In the genomic region with DNA sequence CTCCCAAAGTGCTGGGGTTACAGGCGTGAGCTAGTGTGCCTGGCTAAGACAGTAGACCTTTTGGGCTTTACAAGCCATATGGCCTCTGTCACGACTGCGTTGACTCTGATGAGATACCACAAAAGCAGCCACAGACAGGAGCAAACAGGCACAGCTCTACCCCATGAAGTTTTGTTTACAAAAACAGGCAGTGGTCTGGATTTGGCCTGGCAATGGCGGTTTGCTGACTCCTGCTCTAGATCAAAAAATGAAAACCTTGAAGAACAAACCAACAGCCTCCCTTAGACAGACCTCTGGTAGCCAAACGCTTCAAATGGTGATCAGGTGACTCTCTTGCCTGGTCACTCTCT, we compare ENCODE assay signal across 14 cellular contexts. TPM values are rescaled to one million over a fixed set of nuclear protein-coding genes. Genes with fewer than 3 reads are reported as not detected.
DNase-seq lines count a peak whose midpoint lies in the region; TF ChIP-seq lines count a peak whose summit lies in the region.
"Had no signal": no experiment of that assay in that cellular context is flagged by ENCODE, and none has a peak within 500 bp of the region (broad histone marks: within the 10 kb centered on the region; RNA-seq: fewer than 3 reads in every experiment).

No MANE protein-coding gene starts in this region.

- H3K27me3 Mint-ChIP-seq in activated CD4-positive, alpha-beta memory T cell treated with anti-CD3 and anti-CD28 coated beads for 36 hours, result no peaks in the 10 kb centered on the region
- H3K27me3 Mint-ChIP-seq in activated CD4-positive, alpha-beta memory T cell treated with anti-CD3 and anti-CD28 coated beads, Interleukin-2, amount 10 ng/mL, durations not matched to agents 7 days and 5 days, result no peaks in the 10 kb centered on the region
- peaks cover 3 to 13% (median 4%) of the 10 kb centered on the region in 3 donors for H3K27me3 Mint-ChIP-seq in immature natural killer cell (ENCODE audit: low read depth in 3 of 3)
- H3K27me3 Mint-ChIP-seq in stimulated activated naive CD8-positive, alpha-beta T cell treated with anti-CD3 and anti-CD28 coated beads, Interleukin-15, Interleukin-2, amounts not matched to agents 100 ng/mL and 50 ng/mL, for 24 hours, result no peaks in the 10 kb centered on the region
- H3K27me3 Mint-ChIP-seq in nephron progenitor cell (ENCODE audit: low read depth, poor library complexity), result peaks cover 2% of the 10 kb centered on the region

- peak overlapping the region; percentile 92 for H3K27ac Mint-ChIP-seq in activated CD4-positive, alpha-beta memory T cell treated with anti-CD3 and anti-CD28 coated beads for 36 hours
- H3K27ac Mint-ChIP-seq in activated CD4-positive, alpha-beta memory T cell treated with anti-CD3 and anti-CD28 coated beads, Interleukin-2, amount 10 ng/mL, durations not matched to agents 7 days and 5 days, result no peak overlapping the region
- H3K27ac Mint-ChIP-seq in immature natural killer cell (peak overlapping the region; percentile 69 to 95 (median 92)), nephron progenitor cell (no peak overlapping the region)
- H3K27ac Mint-ChIP-seq in stimulated activated naive CD8-positive, alpha-beta T cell treated with anti-CD3 and anti-CD28 coated beads, Interleukin-15, Interleukin-2, amounts not matched to agents 100 ng/mL and 50 ng/mL, for 24 hours, result peak overlapping the region; percentile 91
- H3K27ac Mint-ChIP-seq: T-cell had no signal

- peaks cover 0 to 10% (median 0%) of the 10 kb centered on the region in 3 donors for H3K36me3 ChIP-seq in Peyer's patch
- H3K36me3 ChIP-seq: vagina had no signal

- POLR2A ChIA-PET in activated CD4-positive, alpha-beta memory T cell treated with anti-CD3 and anti-CD28 coated beads for 36 hours (lab: Charles Lee), result no interaction called here
- POLR2A ChIA-PET in activated CD4-positive, alpha-beta memory T cell treated with anti-CD3 and anti-CD28 coated beads, Interleukin-2, amount 10 ng/mL, durations not matched to agents 7 days and 5 days (lab: Charles Lee), result interaction anchor here (1.1 kb wide), 2 partner anchors 22 to 42 kb away, joined by 3 read pairs; a partner anchor contains a TSS

- TF ChIP-seq POLR2A in Peyer's patch (IDR thresholded peaks at IDR 0.05), result no peak

- no peaks in the 10 kb centered on the region for H3K36me3 Mint-ChIP-seq in activated CD4-positive, alpha-beta memory T cell treated with anti-CD3 and anti-CD28 coated beads for 36 hours
- H3K36me3 Mint-ChIP-seq in activated CD4-positive, alpha-beta memory T cell treated with anti-CD3 and anti-CD28 coated beads, Interleukin-2, amount 10 ng/mL, durations not matched to agents 7 days and 5 days (ENCODE audit: low read depth), result no peaks in the 10 kb centered on the region
- H3K36me3 Mint-ChIP-seq in immature natural killer cell (no peaks in the 10 kb centered on the region), nephron progenitor cell (ENCODE audit: low read depth) (no peaks in the 10 kb centered on the region)
- H3K36me3 Mint-ChIP-seq in stimulated activated naive CD8-positive, alpha-beta T cell treated with anti-CD3 and anti-CD28 coated beads, Interleukin-15, Interleukin-2, amounts not matched to agents 100 ng/mL and 50 ng/mL, for 24 hours (ENCODE audit: low read depth), result peaks cover 4% of the 10 kb centered on the region
- H3K36me3 Mint-ChIP-seq: T-cell had no signal

- CTCF ChIA-PET in activated CD4-positive, alpha-beta memory T cell treated with anti-CD3 and anti-CD28 coated beads for 36 hours (lab: Charles Lee), result interaction anchor here (1.2 to 2.8 kb wide), 4 partner anchors 21 to 47 kb away, joined by 3 to 25 read pairs (median 12); a partner anchor contains a TSS
- CTCF ChIA-PET in activated CD4-positive, alpha-beta memory T cell treated with anti-CD3 and anti-CD28 coated beads, Interleukin-2, amount 10 ng/mL, durations not matched to agents 7 days and 5 days (lab: Charles Lee), result interaction anchor here (1.5 kb wide), 1 partner anchor 18 kb away, joined by 5 read pairs; no protein-coding TSS in a partner anchor

- TF ChIP-seq CTCF in Peyer's patch (IDR thresholded peaks at IDR 0.05) (no peak), nephron progenitor cell (IDR thresholded peaks at IDR 0.05) (no peak), GM13976 (IDR thresholded peaks at IDR 0.05; ENCODE audit: borderline replicate concordance, control extremely low read depth, extremely low read depth, insufficient read depth, missing control alignments) (no peak)

- peaks cover 28% of the 10 kb centered on the region for H3K4me1 Mint-ChIP-seq in activated CD4-positive, alpha-beta memory T cell treated with anti-CD3 and anti-CD28 coated beads for 36 hours (ENCODE audit: low read depth)
- H3K4me1 Mint-ChIP-seq in activated CD4-positive, alpha-beta memory T cell treated with anti-CD3 and anti-CD28 coated beads, Interleukin-2, amount 10 ng/mL, durations not matched to agents 7 days and 5 days, result peaks cover 11% of the 10 kb centered on the region
- H3K4me1 Mint-ChIP-seq in immature natural killer cell (peaks cover 20 to 22% of the 10 kb centered on the region in 2 donors), nephron progenitor cell (peaks cover 44% of the 10 kb centered on the region)
- H3K4me1 Mint-ChIP-seq in stimulated activated naive CD8-positive, alpha-beta T cell treated with anti-CD3 and anti-CD28 coated beads, Interleukin-15, Interleukin-2, amounts not matched to agents 100 ng/mL and 50 ng/mL, for 24 hours (ENCODE audit: low read depth), result peaks cover 44% of the 10 kb centered on the region

- no peak for DNase-seq in activated CD4-positive, alpha-beta memory T cell treated with anti-CD3 and anti-CD28 coated beads for 36 hours
- DNase-seq in activated CD4-positive, alpha-beta memory T cell treated with anti-CD3 and anti-CD28 coated beads, Interleukin-2, amount 10 ng/mL, durations not matched to agents 7 days and 5 days, result no peak
- DNase-seq in Peyer's patch (no peak), immature natural killer cell (peak; percentile 40 to 57 (median 44)), nephron progenitor cell (no peak), posterior vena cava (ENCODE audit: low spot score) (no peak), GM13976 (ENCODE audit: low spot score) (no peak)
- DNase-seq: DMS 273 treated with DMSO at 0.1 percent for 48 hours, NCI-H2171 treated with DMSO at 0.1 percent for 48 hours had no signal

- H3K4me1 ChIP-seq in Peyer's patch, result peaks cover 0 to 8% (median 4%) of the 10 kb centered on the region in 4 donors
- H3K4me1 ChIP-seq: A549, vagina had no signal

- in situ Hi-C loops in GM13976 (cut with MboI; ENCODE audit: low sequenced_read_pairs, unreplicated experiment), result no loop called here

- H3K27me3 ChIP-seq in Peyer's patch, result no peaks in the 10 kb centered on the region
- H3K27me3 ChIP-seq: vagina had no signal

- no peak overlapping the region for H3K4me3 Mint-ChIP-seq in activated CD4-positive, alpha-beta memory T cell treated with anti-CD3 and anti-CD28 coated beads for 36 hours
- no peak overlapping the region for H3K4me3 Mint-ChIP-seq in activated CD4-positive, alpha-beta memory T cell treated with anti-CD3 and anti-CD28 coated beads, Interleukin-2, amount 10 ng/mL, durations not matched to agents 7 days and 5 days
- H3K4me3 Mint-ChIP-seq in immature natural killer cell (peak overlapping the region; percentile 47 to 69 (median 54)), nephron progenitor cell (no peak overlapping the region)
- H3K4me3 Mint-ChIP-seq in stimulated activated naive CD8-positive, alpha-beta T cell treated with anti-CD3 and anti-CD28 coated beads, Interleukin-15, Interleukin-2, amounts not matched to agents 100 ng/mL and 50 ng/mL, for 24 hours, result peak overlapping the region; percentile 51
- H3K4me3 Mint-ChIP-seq: T-cell had no signal

- no peaks in the 10 kb centered on the region for H3K9me3 ChIP-seq in Peyer's patch
- H3K9me3 ChIP-seq: A549, vagina had no signal

- H3K4me3 ChIP-seq in Peyer's patch, result no peak overlapping the region
- H3K4me3 ChIP-seq: A549, coronary artery, vagina had no signal

- H3K9me3 Mint-ChIP-seq in activated CD4-positive, alpha-beta memory T cell treated with anti-CD3 and anti-CD28 coated beads for 36 hours, result no peaks in the 10 kb centered on the region
- H3K9me3 Mint-ChIP-seq in activated CD4-positive, alpha-beta memory T cell treated with anti-CD3 and anti-CD28 coated beads, Interleukin-2, amount 10 ng/mL, durations not matched to agents 7 days and 5 days, result no peaks in the 10 kb centered on the region
- H3K9me3 Mint-ChIP-seq in immature natural killer cell (no peaks in the 10 kb centered on the region), nephron progenitor cell (no peaks in the 10 kb centered on the region)
- no peaks in the 10 kb centered on the region for H3K9me3 Mint-ChIP-seq in stimulated activated naive CD8-positive, alpha-beta T cell treated with anti-CD3 and anti-CD28 coated beads, Interleukin-15, Interleukin-2, amounts not matched to agents 100 ng/mL and 50 ng/mL, for 24 hours
- H3K9me3 Mint-ChIP-seq: T-cell had no signal

- H3K27ac ChIP-seq in Peyer's patch, result peak overlapping the region; percentile 8 to 55 (median 28)
- H3K27ac ChIP-seq: A549, vagina had no signal

- intact Hi-C loops in activated CD4-positive, alpha-beta memory T cell treated with anti-CD3 and anti-CD28 coated beads for 36 hours (cut with micrococcal nuclease), result loop anchor here (1.0 kb wide), 2 partner anchors 20 to 42 kb away; a partner anchor contains a TSS
- intact Hi-C loops in posterior vena cava (cut with DNase I), result no loop called here

RNA-seq across cellular contexts. Expression of a gene that starts 20.7 kb away (rescaled TPM):
- total RNA-seq in activated CD4-positive, alpha-beta memory T cell treated with anti-CD3 and anti-CD28 coated beads for 36 hours, result 1 to 10 TPM; 2.0 to 2.2 TPM
- total RNA-seq in activated CD4-positive, alpha-beta memory T cell treated with anti-CD3 and anti-CD28 coated beads, Interleukin-2, amount 10 ng/mL, durations not matched to agents 7 days and 5 days, result under 1 TPM; 0.73 to 0.85 TPM
- total RNA-seq in Peyer's patch, result 100 to 1,000 TPM in 1 of 4 donors, 10 to 100 TPM in 3; 58.6 to 103 (median 69.0) TPM
- 1 to 10 TPM; 3.6 to 8.3 (median 4.5) TPM for polyA plus RNA-seq in immature natural killer cell
- 10 to 100 TPM in 1 of 2 donors, 1 to 10 TPM in 1; 9.5 to 16.9 TPM for total RNA-seq in posterior vena cava

RNA-seq across cellular contexts. Expression of a gene that starts 37.6 kb away (rescaled TPM):
- 1 to 10 TPM; 2.7 to 3.2 TPM for total RNA-seq in activated CD4-positive, alpha-beta memory T cell treated with anti-CD3 and anti-CD28 coated beads for 36 hours
- 1 to 10 TPM; 2.8 to 3.2 TPM for total RNA-seq in activated CD4-positive, alpha-beta memory T cell treated with anti-CD3 and anti-CD28 coated beads, Interleukin-2, amount 10 ng/mL, durations not matched to agents 7 days and 5 days
- total RNA-seq in Peyer's patch (10 to 100 TPM in 3 of 4 donors, 1 to 10 TPM in 1; 9.8 to 32.2 (median 20.3) TPM), posterior vena cava (10 to 100 TPM; 13.0 to 13.9 TPM)
- under 1 TPM; 0.12 to 0.95 (median 0.64) TPM for polyA plus RNA-seq in immature natural killer cell

RNA-seq across cellular contexts. Expression of a gene that starts 41.7 kb away (rescaled TPM):
- 1 to 10 TPM; 5.8 to 6.2 TPM for total RNA-seq in activated CD4-positive, alpha-beta memory T cell treated with anti-CD3 and anti-CD28 coated beads for 36 hours
- total RNA-seq in activated CD4-positive, alpha-beta memory T cell treated with anti-CD3 and anti-CD28 coated beads, Interleukin-2, amount 10 ng/mL, durations not matched to agents 7 days and 5 days, result 1 to 10 TPM; 7.5 to 8.7 TPM
- 100 to 1,000 TPM in 1 of 4 donors, 10 to 100 TPM in 3; 29.7 to 173 (median 92.3) TPM for total RNA-seq in Peyer's patch
- polyA plus RNA-seq in immature natural killer cell, result 10 to 100 TPM in 1 of 3 donors, 1 to 10 TPM in 2; 5.0 to 12.7 (median 9.2) TPM
- total RNA-seq in posterior vena cava, result 10 to 100 TPM; 10.3 to 13.0 TPM

RNA-seq across cellular contexts. Expression of a gene that starts 45.4 kb away (rescaled TPM):
- 10 to 100 TPM; 42.6 to 43.3 TPM for total RNA-seq in activated CD4-positive, alpha-beta memory T cell treated with anti-CD3 and anti-CD28 coated beads for 36 hours
- total RNA-seq in activated CD4-positive, alpha-beta memory T cell treated with anti-CD3 and anti-CD28 coated beads, Interleukin-2, amount 10 ng/mL, durations not matched to agents 7 days and 5 days, result 10 to 100 TPM; 46.4 to 47.8 TPM
- total RNA-seq in Peyer's patch, result 100 to 1,000 TPM in 2 of 4 donors, 10 to 100 TPM in 2; 88.2 to 132 (median 107) TPM
- 10 to 100 TPM; 33.6 to 41.5 (median 37.6) TPM for polyA plus RNA-seq in immature natural killer cell
- 10 to 100 TPM; 68.4 to 90.3 TPM for total RNA-seq in posterior vena cava

Comparison
In these comparisons a context has a peak if more than half of its experiments do, and no peak if none do; other contexts are left out.
1. H3K27ac Mint-ChIP-seq: peak in activated CD4-positive, alpha-beta memory T cell treated with anti-CD3 and anti-CD28 coated beads for 36 hours (single experiment), immature natural killer cell (6 of 6) and stimulated activated naive CD8-positive, alpha-beta T cell treated with anti-CD3 and anti-CD28 coated beads, Interleukin-15, Interleukin-2, amounts not matched to agents 100 ng/mL and 50 ng/mL, for 24 hours (single experiment); none in activated CD4-positive, alpha-beta memory T cell treated with anti-CD3 and anti-CD28 coated beads, Interleukin-2, amount 10 ng/mL, durations not matched to agents 7 days and 5 days (single experiment) and nephron progenitor cell (single experiment).
2. DNase-seq: peak in immature natural killer cell (3 of 3); none in activated CD4-positive, alpha-beta memory T cell treated with anti-CD3 and anti-CD28 coated beads for 36 hours (single experiment), activated CD4-positive, alpha-beta memory T cell treated with anti-CD3 and anti-CD28 coated beads, Interleukin-2, amount 10 ng/mL, durations not matched to agents 7 days and 5 days (single experiment), Peyer's patch (0 of 3), nephron progenitor cell (single experiment), posterior vena cava (single experiment) and GM13976 (single experiment).
3. H3K4me3 Mint-ChIP-seq: peak in immature natural killer cell (5 of 5) and stimulated activated naive CD8-positive, alpha-beta T cell treated with anti-CD3 and anti-CD28 coated beads, Interleukin-15, Interleukin-2, amounts not matched to agents 100 ng/mL and 50 ng/mL, for 24 hours (single experiment); none in activated CD4-positive, alpha-beta memory T cell treated with anti-CD3 and anti-CD28 coated beads for 36 hours (single experiment), activated CD4-positive, alpha-beta memory T cell treated with anti-CD3 and anti-CD28 coated beads, Interleukin-2, amount 10 ng/mL, durations not matched to agents 7 days and 5 days (single experiment) and nephron progenitor cell (single experiment).